Comparison of ENCODE assay signal across 18 cellular contexts in genomic region chr2:218020281-218020680, GRCh38. TPM values are rescaled to one million over a fixed set of nuclear protein-coding genes. Genes with fewer than 3 reads are reported as not detected.
"Had no signal": no experiment of that assay in that cellular context is flagged by ENCODE, and none has a peak within 500 bp of the region (broad histone marks: within the 10 kb centered on the region; RNA-seq: fewer than 3 reads in every experiment).

No MANE protein-coding gene starts in this region.

- H3K4me3 Mint-ChIP-seq: activated naive CD8-positive, alpha-beta T cell treated with anti-CD3 and anti-CD28 coated beads, Interleukin-2, amount 10 ng/mL, durations not matched to agents 7 days and 5 days; effector memory CD8-positive, alpha-beta T cell had no signal

- H3K36me3 Mint-ChIP-seq: activated naive CD8-positive, alpha-beta T cell treated with anti-CD3 and anti-CD28 coated beads, Interleukin-2, amount 10 ng/mL, durations not matched to agents 7 days and 5 days; naive B cell had no signal

- DNase-seq: activated CD4-positive, alpha-beta T cell treated with anti-CD3 and anti-CD28 coated beads, Interleukin-2, amount 50 U/mL, for 1 hour; activated naive CD4-positive, alpha-beta T cell; activated naive CD8-positive, alpha-beta T cell treated with anti-CD3 and anti-CD28 coated beads, Interleukin-2, amount 10 ng/mL, durations not matched to agents 7 days and 5 days; activated T-cell treated with anti-CD3 and anti-CD28 coated beads for 4 hours; cerebellar nuclear complex; dermis blood vessel endothelial cell; effector memory CD8-positive, alpha-beta T cell; foreskin melanocyte; mammary epithelial cell; naive B cell; stimulated activated CD4-positive, alpha-beta T cell treated with anti-CD3 and anti-CD28 coated beads, Interleukin-1b, Interleukin-23, amount 100 ng/mL, for 48 hours had no signal

- H3K9me3 ChIP-seq: heart left ventricle, tibial nerve had no signal

- H3K9me3 Mint-ChIP-seq: activated naive CD8-positive, alpha-beta T cell treated with anti-CD3 and anti-CD28 coated beads, Interleukin-2, amount 10 ng/mL, durations not matched to agents 7 days and 5 days; effector memory CD8-positive, alpha-beta T cell had no signal

- H3K4me3 ChIP-seq: heart left ventricle, tibial nerve had no signal

- H3K27me3 Mint-ChIP-seq: activated naive CD8-positive, alpha-beta T cell treated with anti-CD3 and anti-CD28 coated beads, Interleukin-2, amount 10 ng/mL, durations not matched to agents 7 days and 5 days had no signal

- H3K27me3 ChIP-seq: heart left ventricle, tibial nerve had no signal

- H3K4me1 Mint-ChIP-seq: activated naive CD8-positive, alpha-beta T cell treated with anti-CD3 and anti-CD28 coated beads, Interleukin-2, amount 10 ng/mL, durations not matched to agents 7 days and 5 days had no signal

- H3K27ac ChIP-seq: epithelial cell of prostate, tibial nerve had no signal

- ATAC-seq: effector memory CD8-positive, alpha-beta T cell; heart left ventricle; right cardiac atrium had no signal

- H3K36me3 ChIP-seq: heart left ventricle, tibial nerve had no signal

- H3K27ac Mint-ChIP-seq: activated naive CD8-positive, alpha-beta T cell treated with anti-CD3 and anti-CD28 coated beads, Interleukin-2, amount 10 ng/mL, durations not matched to agents 7 days and 5 days; effector memory CD8-positive, alpha-beta T cell; progenitor cell of endocrine pancreas had no signal

RNA-seq across cellular contexts. Expression of gene RUFY4, which starts 48.8 kb away (rescaled TPM):
- total RNA-seq: activated CD8-positive, alpha-beta memory T cell treated with anti-CD3 and anti-CD28 coated beads for 36 hours; dermis blood vessel endothelial cell; fibroblast of lung; mammary epithelial cell; progenitor cell of endocrine pancreas; right cardiac atrium; tibial nerve had no signal
- polyA plus RNA-seq: fibroblast of lung, heart left ventricle, mammary epithelial cell, right cardiac atrium had no signal
